In the genomic region with DNA sequence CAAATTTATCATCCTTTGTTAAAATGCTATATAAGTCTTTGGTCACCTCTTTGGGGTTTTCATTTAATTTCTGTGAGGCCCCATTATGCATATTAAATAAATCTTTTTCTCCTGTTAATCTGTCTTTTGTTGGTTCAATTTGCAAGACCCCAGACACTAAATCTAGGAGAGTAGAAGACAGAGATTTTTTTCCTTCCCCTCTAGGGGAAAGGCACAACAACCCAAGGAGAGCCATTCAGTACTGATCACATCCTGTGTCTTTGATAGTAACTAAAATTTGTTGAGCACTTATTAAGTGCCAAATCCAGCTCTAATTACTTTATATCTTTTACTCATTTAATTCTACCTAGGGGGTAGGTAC, we compare ENCODE assay signal across 1 cellular context.
TF ChIP-seq lines count a peak whose summit lies in the region.

No MANE protein-coding gene starts in this region.

TF ChIP-seq in GM23338, 12 proteins besides CTCF, POLR2A, EP300 and RAD21 (continued from another document):
- TF ChIP-seq, protein P1, sequence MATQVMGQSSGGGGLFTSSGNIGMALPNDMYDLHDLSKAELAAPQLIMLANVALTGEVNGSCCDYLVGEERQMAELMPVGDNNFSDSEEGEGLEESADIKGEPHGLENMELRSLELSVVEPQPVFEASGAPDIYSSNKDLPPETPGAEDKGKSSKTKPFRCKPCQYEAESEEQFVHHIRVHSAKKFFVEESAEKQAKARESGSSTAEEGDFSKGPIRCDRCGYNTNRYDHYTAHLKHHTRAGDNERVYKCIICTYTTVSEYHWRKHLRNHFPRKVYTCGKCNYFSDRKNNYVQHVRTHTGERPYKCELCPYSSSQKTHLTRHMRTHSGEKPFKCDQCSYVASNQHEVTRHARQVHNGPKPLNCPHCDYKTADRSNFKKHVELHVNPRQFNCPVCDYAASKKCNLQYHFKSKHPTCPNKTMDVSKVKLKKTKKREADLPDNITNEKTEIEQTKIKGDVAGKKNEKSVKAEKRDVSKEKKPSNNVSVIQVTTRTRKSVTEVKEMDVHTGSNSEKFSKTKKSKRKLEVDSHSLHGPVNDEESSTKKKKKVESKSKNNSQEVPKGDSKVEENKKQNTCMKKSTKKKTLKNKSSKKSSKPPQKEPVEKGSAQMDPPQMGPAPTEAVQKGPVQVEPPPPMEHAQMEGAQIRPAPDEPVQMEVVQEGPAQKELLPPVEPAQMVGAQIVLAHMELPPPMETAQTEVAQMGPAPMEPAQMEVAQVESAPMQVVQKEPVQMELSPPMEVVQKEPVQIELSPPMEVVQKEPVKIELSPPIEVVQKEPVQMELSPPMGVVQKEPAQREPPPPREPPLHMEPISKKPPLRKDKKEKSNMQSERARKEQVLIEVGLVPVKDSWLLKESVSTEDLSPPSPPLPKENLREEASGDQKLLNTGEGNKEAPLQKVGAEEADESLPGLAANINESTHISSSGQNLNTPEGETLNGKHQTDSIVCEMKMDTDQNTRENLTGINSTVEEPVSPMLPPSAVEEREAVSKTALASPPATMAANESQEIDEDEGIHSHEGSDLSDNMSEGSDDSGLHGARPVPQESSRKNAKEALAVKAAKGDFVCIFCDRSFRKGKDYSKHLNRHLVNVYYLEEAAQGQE (IDR thresholded peaks at IDR 0.05; ENCODE audit: unreplicated experiment): no peak
- TF ChIP-seq EZH2 (IDR thresholded peaks at IDR 0.05; ENCODE audit: low read depth, unreplicated experiment) (no peak), ZNF114 (CRISPR knock-in tag; IDR thresholded peaks at IDR 0.05) (no peak)
